21 cellular contexts compared by ENCODE assay signal in genomic region chr7:111942450-111943081, GRCh38.
"Had no signal": no experiment of that assay in that cellular context is flagged by ENCODE, and none has a peak within 500 bp of the region (broad histone marks: within the 10 kb centered on the region; RNA-seq: fewer than 3 reads in every experiment).

No MANE protein-coding gene starts in this region.

- H3K4me3 ChIP-seq: psoas muscle, spleen, tibial artery, upper lobe of left lung, vagina had no signal

- DNase-seq: effector memory CD8-positive, alpha-beta T cell; erythroblast; foreskin keratinocyte; head of caudate nucleus; hippocampal formation; kidney glomerular epithelial cell; naive thymus-derived CD4-positive, alpha-beta T cell; nephron progenitor cell; psoas muscle; retina; spleen; stimulated activated CD4-positive, alpha-beta T cell treated with anti-CD3 and anti-CD28 coated beads, Interleukin-15, amount 100 ng/mL, for 24 hours; stimulated activated CD4-positive, alpha-beta T cell treated with anti-CD3 and anti-CD28 coated beads, Interleukin-1b, Interleukin-23, amount 100 ng/mL, for 48 hours; stimulated activated CD4-positive, alpha-beta T cell treated with anti-CD3 and anti-CD28 coated beads, Interleukin-4, amount 100 ng/mL, for 24 hours; tibial artery; upper lobe of left lung had no signal

- H3K79me2 ChIP-seq: parathyroid adenoma had no signal

- H3K27ac ChIP-seq: foreskin keratinocyte, parathyroid adenoma, psoas muscle, spleen, tibial artery, upper lobe of left lung, vagina had no signal

- ATAC-seq: effector memory CD8-positive, alpha-beta T cell; foreskin keratinocyte; naive thymus-derived CD4-positive, alpha-beta T cell; psoas muscle; sciatic nerve; stimulated activated memory B cell treated with anti-CD40 and anti-IgM and Interleukin-4, amounts not matched to agents 10 μg/mL and 1 μg/mL and 100 μg/mL, for 72 hours had no signal

- H3K9ac ChIP-seq: parathyroid adenoma had no signal

- H3K27me3 ChIP-seq: foreskin keratinocyte, spleen, tibial artery, upper lobe of left lung, vagina had no signal

- H3K4me1 ChIP-seq: foreskin keratinocyte, parathyroid adenoma, psoas muscle, spleen, tibial artery, upper lobe of left lung, vagina had no signal

- H2AFZ ChIP-seq: parathyroid adenoma had no signal

- FAIRE-seq: endothelial cell of umbilical vein had no signal
